8 cellular contexts compared by ENCODE assay signal in the genomic region with DNA sequence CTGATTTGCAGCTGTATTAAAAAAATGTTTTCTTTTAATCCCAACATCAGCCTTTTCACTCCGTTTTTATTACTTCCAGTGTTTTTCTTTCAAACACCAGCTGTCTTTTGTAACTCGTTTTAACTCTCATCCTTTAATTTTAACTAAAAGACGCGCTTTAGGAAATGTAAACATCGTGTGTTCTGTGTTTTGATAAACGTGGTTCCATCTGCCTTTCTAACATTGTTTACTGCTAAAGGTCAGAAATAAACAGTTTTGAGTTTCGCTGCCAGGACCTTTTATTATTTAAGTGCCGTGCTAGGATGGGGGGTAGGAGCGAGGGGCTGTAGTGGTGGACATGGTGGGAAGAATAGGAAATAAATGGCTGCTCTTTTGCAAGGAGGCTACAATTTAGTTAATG. TPM values are rescaled to one million over a fixed set of nuclear protein-coding genes. Genes with fewer than 3 reads are reported as not detected.
DNase-seq lines count a peak whose midpoint lies in the region; ATAC-seq lines count a peak whose summit lies in the region.

No MANE protein-coding gene starts in this region.

- peaks cover 31% of the 10 kb centered on the region for H3K4me1 ChIP-seq in BLaER1

- H3K27me3 Mint-ChIP-seq in dendritic cell treated with granulocyte-macrophage colony-stimulating factor and Interleukin-4, amounts not matched to agents 40 ng/mL and 50 ng/mL, for 4 days, result no peaks in the 10 kb centered on the region
- no peaks in the 10 kb centered on the region for H3K27me3 Mint-ChIP-seq in natural killer cell treated with Interleukin-12 subunit alpha and Interleukin-12 subunit beta and Interleukin-15 and Interleukin-18, amount 100 ng/mL, for 72 hours

- peaks cover 37% of the 10 kb centered on the region for H3K36me3 ChIP-seq in BLaER1
- H3K36me3 ChIP-seq in MG63, result no peaks in the 10 kb centered on the region

- no peaks in the 10 kb centered on the region for H3K9me3 Mint-ChIP-seq in dendritic cell treated with granulocyte-macrophage colony-stimulating factor and Interleukin-4, amounts not matched to agents 40 ng/mL and 50 ng/mL, for 4 days
- no peaks in the 10 kb centered on the region for H3K9me3 Mint-ChIP-seq in natural killer cell treated with Interleukin-12 subunit alpha and Interleukin-12 subunit beta and Interleukin-15 and Interleukin-18, amount 100 ng/mL, for 72 hours

- H3K9me3 ChIP-seq in BLaER1, result no peaks in the 10 kb centered on the region
- H3K9me3 ChIP-seq in MG63, result no peaks in the 10 kb centered on the region

- H4K20me1 ChIP-seq in BLaER1, result peaks cover 14% of the 10 kb centered on the region; the same call in 1 of the 2 replicates

- H3K4me1 Mint-ChIP-seq in dendritic cell treated with granulocyte-macrophage colony-stimulating factor and Interleukin-4, amounts not matched to agents 40 ng/mL and 50 ng/mL, for 4 days (ENCODE audit: low read depth), result peaks cover 30% of the 10 kb centered on the region
- peaks cover 24% of the 10 kb centered on the region in 2 donors for H3K4me1 Mint-ChIP-seq in natural killer cell treated with Interleukin-12 subunit alpha and Interleukin-12 subunit beta and Interleukin-15 and Interleukin-18, amount 100 ng/mL, for 72 hours (ENCODE audit: low read depth in 2 of 2)

- H3K27ac Mint-ChIP-seq in dendritic cell treated with granulocyte-macrophage colony-stimulating factor and Interleukin-4, amounts not matched to agents 40 ng/mL and 50 ng/mL, for 4 days, result peak overlapping the region; percentile 97
- peak overlapping the region; percentile 95 to 99 for H3K27ac Mint-ChIP-seq in natural killer cell treated with Interleukin-12 subunit alpha and Interleukin-12 subunit beta and Interleukin-15 and Interleukin-18, amount 100 ng/mL, for 72 hours

- intact Hi-C loops in dendritic cell treated with granulocyte-macrophage colony-stimulating factor and Interleukin-4, amounts not matched to agents 40 ng/mL and 50 ng/mL, for 4 days (cut with micrococcal nuclease), result loop anchor here (5.0 kb wide), 1 partner anchor 249 kb away; no protein-coding TSS in a partner anchor

- peak overlapping the region; percentile 96 for H3K4me3 ChIP-seq in BLaER1
- peak overlapping the region; percentile 71 for H3K4me3 ChIP-seq in MG63

- H3K9ac ChIP-seq in BLaER1, result peak overlapping the region; percentile 99

- ATAC-seq in natural killer cell treated with Interleukin-12 subunit alpha and Interleukin-12 subunit beta and Interleukin-15 and Interleukin-18, amount 100 ng/mL, for 72 hours, result no peak
- no peak for ATAC-seq in GM21717 (IDR thresholded peaks at IDR 0.05; ENCODE audit: unreplicated experiment)

- peak overlapping the region; percentile 93 for H3K4me3 Mint-ChIP-seq in dendritic cell treated with granulocyte-macrophage colony-stimulating factor and Interleukin-4, amounts not matched to agents 40 ng/mL and 50 ng/mL, for 4 days
- peak overlapping the region; percentile 95 for H3K4me3 Mint-ChIP-seq in natural killer cell treated with Interleukin-12 subunit alpha and Interleukin-12 subunit beta and Interleukin-15 and Interleukin-18, amount 100 ng/mL, for 72 hours

- no peak for DNase-seq in MG63
- DNase-seq in natural killer cell treated with Interleukin-12 subunit alpha and Interleukin-12 subunit beta and Interleukin-15 and Interleukin-18, amount 100 ng/mL, for 72 hours (ENCODE audit: low spot score), result no peak
- DNase-seq in NCI-H526 treated with DMSO at 0.1 percent for 48 hours (lab: John Stamatoyannopoulos, UW), result no peak
- no peak for DNase-seq in effector CD4-positive, alpha-beta T cell
- DNase-seq in activated CD4-positive, CD25-positive, alpha-beta regulatory T cell treated with anti-CD3 and anti-CD28 coated beads, Interleukin-2, amount 50 U/mL, for 72 hours, result no peak

- H3K36me3 Mint-ChIP-seq in dendritic cell treated with granulocyte-macrophage colony-stimulating factor and Interleukin-4, amounts not matched to agents 40 ng/mL and 50 ng/mL, for 4 days (ENCODE audit: low read depth), result peaks cover 56% of the 10 kb centered on the region
- no peaks in the 10 kb centered on the region for H3K36me3 Mint-ChIP-seq in natural killer cell treated with Interleukin-12 subunit alpha and Interleukin-12 subunit beta and Interleukin-15 and Interleukin-18, amount 100 ng/mL, for 72 hours

- peak overlapping the region; percentile 89 for H3K4me2 ChIP-seq in BLaER1

- H3K27ac ChIP-seq in BLaER1, result peak overlapping the region; percentile 99

- no peaks in the 10 kb centered on the region for H3K27me3 ChIP-seq in BLaER1
- no peaks in the 10 kb centered on the region for H3K27me3 ChIP-seq in MG63

RNA-seq across cellular contexts. Expression of gene N4BP2, which starts 1.5 kb away (rescaled TPM):
- 1.3 and 1.5 TPM in 2 replicates for total RNA-seq in MG63 (2014; rRNA removed; shearing (Covaris generic); ENCODE audit: low replicate concordance)
- 10 to 100 TPM; 17.6 to 19.4 TPM for total RNA-seq in natural killer cell treated with Interleukin-12 subunit alpha and Interleukin-12 subunit beta and Interleukin-15 and Interleukin-18, amount 100 ng/mL, for 72 hours
